In genomic region chr12:92146497-92146828, GRCh38 we compare ENCODE assay signal across 8 cellular contexts. TPM values are rescaled to one million over a fixed set of nuclear protein-coding genes. Genes with fewer than 3 reads are reported as not detected.
DNase-seq lines count a peak whose midpoint lies in the region; ATAC-seq lines count a peak whose summit lies in the region.

No MANE protein-coding gene starts in this region.

- ATAC-seq in T-helper 17 cell: peak; percentile 1
- no peak for ATAC-seq in right cardiac atrium
- no peak for ATAC-seq in stimulated activated effector memory CD8-positive, alpha-beta T cell treated with anti-CD3 and anti-CD28 coated beads, Interleukin-12 subunit alpha, Interleukin-12 subunit beta, amount 100 ng/mL, for 72 hours
- no peak for ATAC-seq in GM21360 (IDR thresholded peaks at IDR 0.05; ENCODE audit: unreplicated experiment)

- peak overlapping the region; percentile 42 for H3K4me3 ChIP-seq in right cardiac atrium (ENCODE audit: low read length)

- H3K27ac Mint-ChIP-seq in T-helper 17 cell: peak overlapping the region; percentile 99
- peak overlapping the region; percentile 99 for H3K27ac Mint-ChIP-seq in stimulated activated effector memory CD8-positive, alpha-beta T cell treated with anti-CD3 and anti-CD28 coated beads, Interleukin-12 subunit alpha, Interleukin-12 subunit beta, amount 100 ng/mL, for 72 hours

- H3K4me1 Mint-ChIP-seq in T-helper 17 cell: peaks cover 30% of the 10 kb centered on the region
- peaks cover 24% of the 10 kb centered on the region for H3K4me1 Mint-ChIP-seq in stimulated activated effector memory CD8-positive, alpha-beta T cell treated with anti-CD3 and anti-CD28 coated beads, Interleukin-12 subunit alpha, Interleukin-12 subunit beta, amount 100 ng/mL, for 72 hours

- no peaks in the 10 kb centered on the region for H3K27me3 ChIP-seq in right cardiac atrium (ENCODE audit: control insufficient read depth, insufficient read depth)

- DNase-seq in DMS79 treated with DMSO at 0.1 percent for 48 hours (lab: John Stamatoyannopoulos, UW): peak; percentile 85
- no peak for DNase-seq in DMS79 (lab: John Stamatoyannopoulos, UW)
- DNase-seq in T-helper 17 cell: no peak
- no peak for DNase-seq in right cardiac atrium
- DNase-seq in stimulated activated effector memory CD8-positive, alpha-beta T cell treated with anti-CD3 and anti-CD28 coated beads, Interleukin-12 subunit alpha, Interleukin-12 subunit beta, amount 100 ng/mL, for 72 hours (ENCODE audit: low spot score in 2 of 2): no peak
- DNase-seq in stimulated activated CD8-positive, alpha-beta memory T cell treated with anti-CD3 and anti-CD28 coated beads, Interleukin-4, amount 100 ng/mL, for 48 hours: no peak
- DNase-seq in stimulated activated naive CD4-positive, alpha-beta T cell (lab: John Stamatoyannopoulos, UW): no peak

- WGBS in right cardiac atrium: under 1% methylated on average over 10 of the region's 10 CpGs

- H3K36me3 Mint-ChIP-seq in T-helper 17 cell (ENCODE audit: low read depth): peaks cover 18% of the 10 kb centered on the region
- peaks cover 53% of the 10 kb centered on the region for H3K36me3 Mint-ChIP-seq in stimulated activated effector memory CD8-positive, alpha-beta T cell treated with anti-CD3 and anti-CD28 coated beads, Interleukin-12 subunit alpha, Interleukin-12 subunit beta, amount 100 ng/mL, for 72 hours

- H3K4me1 ChIP-seq in right cardiac atrium (ENCODE audit: control insufficient read depth, insufficient read depth, low read length): no peaks in the 10 kb centered on the region

- H3K9me3 ChIP-seq in T-helper 17 cell (ENCODE audit: control insufficient read depth, low read length, poor library complexity, severe bottlenecking): peaks cover 7% of the 10 kb centered on the region
- no peaks in the 10 kb centered on the region for H3K9me3 ChIP-seq in right cardiac atrium (ENCODE audit: control insufficient read depth, low read length)

- no peaks in the 10 kb centered on the region for H3K27me3 Mint-ChIP-seq in T-helper 17 cell

- H3K9me3 Mint-ChIP-seq in stimulated activated effector memory CD8-positive, alpha-beta T cell treated with anti-CD3 and anti-CD28 coated beads, Interleukin-12 subunit alpha, Interleukin-12 subunit beta, amount 100 ng/mL, for 72 hours: no peaks in the 10 kb centered on the region

- peak overlapping the region; percentile 59 for H3K27ac ChIP-seq in right cardiac atrium (ENCODE audit: low read length)

- peak overlapping the region; percentile 99 for H3K4me3 Mint-ChIP-seq in T-helper 17 cell
- peak overlapping the region; percentile 100 for H3K4me3 Mint-ChIP-seq in stimulated activated effector memory CD8-positive, alpha-beta T cell treated with anti-CD3 and anti-CD28 coated beads, Interleukin-12 subunit alpha, Interleukin-12 subunit beta, amount 100 ng/mL, for 72 hours

- intact Hi-C loops in right cardiac atrium (cut with DNase I): loop anchor here (5.0 to 10.0 kb wide), 8 partner anchors 96 to 762 kb away; no protein-coding TSS in a partner anchor

RNA-seq across cellular contexts. Expression of gene BTG1, which starts 0.8 kb away (rescaled TPM):
- 1,000 to 10,000 TPM; 1,109 to 1,137 TPM for total RNA-seq in T-helper 17 cell
- 100 to 1,000 TPM in 3 of 4 donors, 10 to 100 TPM in 1; 95.7 to 147 (median 134) TPM for total RNA-seq in right cardiac atrium
- polyA plus RNA-seq in right cardiac atrium: 59.5 TPM

Comparison
In these comparisons a context has a peak if more than half of its experiments do, and no peak if none do; other contexts are left out.
1. RNA of gene BTG1, which starts 0.8 kb away (total RNA-seq): 1,109 to 1,137 TPM in T-helper 17 cell; 95.7 to 147 TPM in right cardiac atrium; every median in the first group is over 4 times any median in the second.